In the genomic region with DNA sequence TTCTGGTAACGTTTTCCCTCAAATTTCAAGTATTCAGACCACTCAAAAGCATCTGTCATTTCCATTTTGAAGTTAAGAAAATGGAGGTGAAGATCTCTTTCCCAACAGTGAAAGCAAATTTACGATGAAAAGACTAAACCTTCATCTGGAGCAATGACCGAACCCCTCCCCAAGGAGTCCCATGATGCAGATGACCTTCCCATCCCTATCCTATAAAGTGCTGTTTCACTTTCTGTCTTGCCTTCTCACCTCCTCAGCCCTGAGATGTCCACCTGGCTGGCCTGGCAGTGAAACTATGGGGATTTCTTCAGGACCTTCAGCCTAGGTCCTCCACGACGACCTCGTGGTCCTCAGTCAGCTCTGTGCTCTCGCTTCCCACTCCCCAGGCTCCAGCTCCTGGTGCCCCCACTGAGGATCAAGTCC, we compare ENCODE assay signal across 8 cellular contexts. TPM values are rescaled to one million over a fixed set of nuclear protein-coding genes. Genes with fewer than 3 reads are reported as not detected.
DNase-seq lines count a peak whose midpoint lies in the region; ATAC-seq and TF ChIP-seq lines count a peak whose summit lies in the region.

No MANE protein-coding gene starts in this region.

- H3K27me3 ChIP-seq in Peyer's patch (no peaks in the 10 kb centered on the region), fibroblast of lung (ENCODE audit: control insufficient read depth, insufficient read depth, low read length) (no peaks in the 10 kb centered on the region), gastrocnemius medialis (no peaks in the 10 kb centered on the region)

- TF ChIP-seq CTCF in Peyer's patch (IDR thresholded peaks at IDR 0.05) (no peak), fibroblast of lung (conservative IDR thresholded peaks at IDR 0.05 in 1 of 2, IDR thresholded peaks at IDR 0.05 in 1 of 2; ENCODE audit: low read depth in 1 of 2, low read length in 2 of 2) (no peak), gastrocnemius medialis (IDR thresholded peaks at IDR 0.05 in 4 of 5, conservative IDR thresholded peaks at IDR 0.05 in 1 of 5) (no peak)

- no peaks in the 10 kb centered on the region for H3K36me3 ChIP-seq in Peyer's patch
- no peaks in the 10 kb centered on the region for H3K36me3 ChIP-seq in fibroblast of lung (ENCODE audit: control insufficient read depth, insufficient read depth, low read length)
- no peaks in the 10 kb centered on the region for H3K36me3 ChIP-seq in gastrocnemius medialis

- ATAC-seq in GM18870 (IDR thresholded peaks at IDR 0.05; ENCODE audit: unreplicated experiment) (peak; percentile 9), gastrocnemius medialis (no peak), HG02763 (IDR thresholded peaks at IDR 0.05; ENCODE audit: unreplicated experiment) (no peak), HG02588 (IDR thresholded peaks at IDR 0.05; ENCODE audit: unreplicated experiment) (no peak)

- in situ Hi-C loops in gastrocnemius medialis (cut with MboI; ENCODE audit: low sequenced_read_pairs in 4 of 4): loop anchor here in 3 of 4 donors (5.0 to 25.0 kb wide), 3 partner anchors 70 to 450 kb away; partner anchors contain the start of gene CABLES1 (in 1 of the 3)

- no peak for DNase-seq in Peyer's patch
- DNase-seq in fibroblast of lung (ENCODE audit: low read depth in 2 of 2): no peak
- DNase-seq in gastrocnemius medialis: no peak
- DNase-seq in NCI-H1048 (lab: John Stamatoyannopoulos, UW): no peak
- no peak for DNase-seq in T-helper 9 cell

- peak overlapping the region; percentile 90 to 100 (median 98) for H3K27ac ChIP-seq in Peyer's patch
- H3K27ac ChIP-seq in fibroblast of lung (ENCODE audit: insufficient read depth, low read length): peak overlapping the region; percentile 45
- peak overlapping the region; percentile 95 to 99 (median 97) for H3K27ac ChIP-seq in gastrocnemius medialis

- H3K79me2 ChIP-seq in fibroblast of lung (ENCODE audit: control insufficient read depth, insufficient read depth, low read length): peaks cover 24% of the 10 kb centered on the region

- H3K4me2 ChIP-seq in fibroblast of lung (ENCODE audit: extremely low read depth, insufficient read depth, low read length): peak overlapping the region; percentile 73

- no peaks in the 10 kb centered on the region for H4K20me1 ChIP-seq in fibroblast of lung (ENCODE audit: control insufficient read depth, extremely low read depth, insufficient read depth, low read length)

- H3K4me1 ChIP-seq in Peyer's patch: peaks cover 0 to 26% (median 8%) of the 10 kb centered on the region in 4 donors
- H3K4me1 ChIP-seq in fibroblast of lung (ENCODE audit: control insufficient read depth, extremely low read depth, insufficient read depth, low read length): peaks cover 8% of the 10 kb centered on the region
- peaks cover 20 to 22% of the 10 kb centered on the region in 2 donors for H3K4me1 ChIP-seq in gastrocnemius medialis

- peak overlapping the region; percentile 75 for H2AFZ ChIP-seq in fibroblast of lung (ENCODE audit: low read length)

- H3K9me3 ChIP-seq in Peyer's patch (no peaks in the 10 kb centered on the region), fibroblast of lung (ENCODE audit: control insufficient read depth, insufficient read depth, low read depth, low read length) (no peaks in the 10 kb centered on the region), gastrocnemius medialis (no peaks in the 10 kb centered on the region)

- H3K4me3 ChIP-seq in Peyer's patch (peak overlapping the region; percentile 87 to 99 (median 93)), fibroblast of lung (replicated peaks in 1 of 4; ENCODE audit: control extremely low read depth in 1 of 4, insufficient read depth in 1 of 4, low read depth in 3 of 4, low read length in 4 of 4) (peak overlapping the region; percentile 16 to 49 (median 24)), gastrocnemius medialis (peak overlapping the region; percentile 30 to 97 (median 62))

- H3K9ac ChIP-seq in fibroblast of lung (ENCODE audit: insufficient read depth, low read length): peak overlapping the region; percentile 49

- intact Hi-C loops in gastrocnemius medialis (cut with DNase I; ENCODE audit: low total_unique reads): loop anchor here (1.0 to 10.0 kb wide), 4 partner anchors 71 to 652 kb away; partner anchors contain the start of genes CABLES1 and RBBP8

- TF ChIP-seq POLR2A in Peyer's patch (IDR thresholded peaks at IDR 0.05): no peak
- no peak for TF ChIP-seq POLR2A in gastrocnemius medialis (IDR thresholded peaks at IDR 0.05)

RNA-seq across cellular contexts. Expression of gene NPC1, which starts 0.9 kb away (rescaled TPM):
- 10 to 100 TPM; 62.7 to 80.1 (median 71.3) TPM for total RNA-seq in Peyer's patch
- 129 and 204 TPM in 2 replicates for total RNA-seq in fibroblast of lung
- polyA plus RNA-seq in fibroblast of lung: 36.0 and 41.0 TPM in 2 replicates
- polyA plus RNA-seq in fibroblast of lung (2012): 23.7 and 27.4 TPM in 2 replicates
- polyA minus RNA-seq in fibroblast of lung (ENCODE audit: low replicate concordance): 86.0 and 195 TPM in 2 replicates
- total RNA-seq in gastrocnemius medialis: 10 to 100 TPM; 35.7 to 99.4 (median 46.2) TPM

Comparison
In these comparisons a context has a peak if more than half of its experiments do, and no peak if none do; other contexts are left out.
1. H3K27ac ChIP-seq: peak in every context shown above with its lines; median percentile 98 in Peyer's patch; 97 in gastrocnemius medialis; 45 in fibroblast of lung.
2. H3K4me3 ChIP-seq: peak in every context shown above with its lines; median percentile 93 in Peyer's patch; 62 in gastrocnemius medialis; 24 in fibroblast of lung.